Comparison of ENCODE assay signal across 23 cellular contexts in genomic region chr2:10166489-10167295, GRCh38. TPM values are rescaled to one million over a fixed set of nuclear protein-coding genes. Genes with fewer than 3 reads are reported as not detected.
DNase-seq lines count a peak whose midpoint lies in the region; ATAC-seq, FAIRE-seq and TF ChIP-seq lines count a peak whose summit lies in the region.
"Had no signal": no experiment of that assay in that cellular context is flagged by ENCODE, and none has a peak within 500 bp of the region (broad histone marks: within the 10 kb centered on the region; RNA-seq: fewer than 3 reads in every experiment).

No MANE protein-coding gene starts in this region.

- WGBS in upper lobe of left lung, 2 donors = 87 to 90% methylated on average over 19 to 23 of the region's 23 CpGs

- TF ChIP-seq CTCF in upper lobe of left lung (IDR thresholded peaks at IDR 0.05) = no peak

- no peak for TF ChIP-seq EP300 in upper lobe of left lung (IDR thresholded peaks at IDR 0.05)

- H3K9me3 ChIP-seq in upper lobe of left lung = no peaks in the 10 kb centered on the region

- DNase-seq in Ammon's horn (ENCODE audit: low spot score) (peak; percentile 73), HTR-8/SVneo (ENCODE audit: insufficient read length, low spot score) (no peak), NCI-H2171 treated with DMSO at 0.1 percent for 48 hours (lab: John Stamatoyannopoulos, UW) (peak; percentile 84), islet precursor cell (peak; percentile 52), upper lobe of left lung (no peak), KBM-7 (no peak)
- DNase-seq: activated CD4-positive, alpha-beta T cell treated with anti-CD3 and anti-CD28 coated beads for 1 hour; activated naive CD4-positive, alpha-beta T cell treated with anti-CD3 and anti-CD28 coated beads, Interleukin-2, amount 10 ng/mL, durations not matched to agents 7 days and 5 days; activated T-cell treated with anti-CD3 and anti-CD28 coated beads, Interleukin-2, amount 50 U/mL, for 48 hours; anterior cingulate cortex; C1 segment of cervical spinal cord; DMS153; GDM1; H9; mesendoderm; NCI-H2029 treated with DMSO at 0.1 percent for 48 hours; NCI-H82; OCI-M1; Right ventricle myocardium superior had no signal

- FAIRE-seq in HTR-8/SVneo (lab: Jason Lieb, UNC) = peak; percentile 49
- FAIRE-seq: endothelial cell of umbilical vein, GM18507 had no signal

- H3K27me3 ChIP-seq in upper lobe of left lung = no peaks in the 10 kb centered on the region

- H3K4me3 ChIP-seq in upper lobe of left lung = no peak overlapping the region

- in situ Hi-C loops in KBM-7 (cut with MboI; ENCODE audit: low pct_unique_long_range_greater_than_20kb, low sequenced_read_pairs) = no loop called here

- no peaks in the 10 kb centered on the region for H3K36me3 ChIP-seq in upper lobe of left lung

- no peak overlapping the region for H3K27ac ChIP-seq in upper lobe of left lung

- ATAC-seq in HG02642 (IDR thresholded peaks at IDR 0.05; ENCODE audit: poor library complexity, unreplicated experiment) = no peak
- ATAC-seq in upper lobe of left lung (ENCODE audit: low FRiP score in 2 of 2) = no peak
- no peak for ATAC-seq in GM18870 (IDR thresholded peaks at IDR 0.05; ENCODE audit: unreplicated experiment)

- H3K4me1 ChIP-seq in upper lobe of left lung = no peaks in the 10 kb centered on the region

- no peak for TF ChIP-seq POLR2A in upper lobe of left lung (IDR thresholded peaks at IDR 0.05)

RNA-seq across cellular contexts. Expression of gene RRM2, which starts 44.2 kb away (rescaled TPM):
- total RNA-seq in upper lobe of left lung = 10 to 100 TPM in 1 of 6 donors, 1 to 10 TPM in 5; 2.1 to 12.9 (median 3.2) TPM

Comparison
In these comparisons a context has a peak if more than half of its experiments do, and no peak if none do; other contexts are left out.
1. DNase-seq: peak in Ammon's horn (single experiment), NCI-H2171 treated with DMSO at 0.1 percent for 48 hours (single experiment) and islet precursor cell (single experiment); none in HTR-8/SVneo (single experiment), upper lobe of left lung (0 of 2) and KBM-7 (single experiment).